Comparison of ENCODE assay signal across 8 cellular contexts in the genomic region with DNA sequence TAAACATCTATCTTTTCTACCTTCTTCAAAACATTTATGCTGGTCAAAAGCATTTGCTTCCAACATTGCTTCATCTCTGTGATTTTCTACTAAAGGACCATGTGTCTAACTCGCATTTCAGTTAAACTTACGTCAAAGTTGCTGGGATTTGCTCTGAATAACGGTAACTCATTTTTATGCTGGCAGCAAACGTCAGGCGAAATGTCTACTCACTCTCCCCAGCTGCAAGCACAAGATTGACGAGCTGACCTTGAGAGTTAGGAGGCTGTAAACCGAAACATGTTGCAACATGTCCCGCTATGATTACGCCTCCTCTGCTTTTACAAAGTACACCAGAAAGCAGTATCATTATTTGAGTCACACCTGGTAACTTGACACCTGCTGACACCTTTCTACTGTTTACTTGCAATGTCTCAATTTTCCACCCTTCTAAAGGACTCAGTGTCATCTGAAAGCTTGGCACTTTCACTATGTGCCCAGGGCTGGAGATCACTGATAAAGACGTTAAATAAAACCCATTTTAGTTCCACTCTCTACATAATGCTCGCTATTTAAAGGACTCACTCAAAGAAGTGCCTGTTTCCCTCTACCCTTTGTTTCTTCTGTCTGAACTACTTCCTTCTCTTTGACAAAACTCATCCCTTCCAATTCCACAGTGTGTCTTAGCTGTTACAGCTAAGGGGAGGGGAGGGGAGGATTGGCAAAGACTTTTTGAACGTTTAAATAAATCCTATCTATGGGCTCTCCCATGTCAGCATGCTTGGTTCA.
A peak's percentile ranks its signal among the peaks of the same experiment; 100 is the strongest.
DNase-seq lines count a peak whose midpoint lies in the region; ATAC-seq and TF ChIP-seq lines count a peak whose summit lies in the region.

No MANE protein-coding gene starts in this region.

- TF ChIP-seq POLR2A in gastrocnemius medialis (IDR thresholded peaks at IDR 0.05), result peak in 1 of 2 donors; percentile 37

- intact Hi-C loops in gastrocnemius medialis (cut with DNase I; ENCODE audit: low total_unique reads), result loop anchor here (1.0 to 5.0 kb wide), 5 partner anchors 16 to 177 kb away; no protein-coding TSS in a partner anchor

- no peaks in the 10 kb centered on the region for H3K9me3 ChIP-seq in AG04450 (ENCODE audit: control insufficient read depth, insufficient read depth, low read length)
- no peaks in the 10 kb centered on the region for H3K9me3 ChIP-seq in gastrocnemius medialis

- in situ Hi-C loops in gastrocnemius medialis (cut with MboI; ENCODE audit: low sequenced_read_pairs in 4 of 4), result loop anchor here in 1 of 4 donors (5.0 kb wide), 1 partner anchor 53 kb away; no protein-coding TSS in a partner anchor

- no peaks in the 10 kb centered on the region for H3K27me3 ChIP-seq in AG04450 (ENCODE audit: control insufficient read depth, insufficient read depth, low read length)
- H3K27me3 ChIP-seq in gastrocnemius medialis, result no peaks in the 10 kb centered on the region

- peak; percentile 92 for ATAC-seq in GM18858 (IDR thresholded peaks at IDR 0.05; ENCODE audit: unreplicated experiment)
- ATAC-seq in HG02943 (IDR thresholded peaks at IDR 0.05; ENCODE audit: low read depth, unreplicated experiment), result peak; percentile 66
- ATAC-seq in gastrocnemius medialis, result peak; percentile 91 to 93

- TF ChIP-seq CTCF in AG04450 (IDR thresholded peaks at IDR 0.05; ENCODE audit: low read depth, low read length) (no peak), fibroblast of villous mesenchyme (IDR thresholded peaks at IDR 0.05; ENCODE audit: insufficient read depth, low read depth, low read length) (no peak), gastrocnemius medialis (IDR thresholded peaks at IDR 0.05 in 4 of 5, conservative IDR thresholded peaks at IDR 0.05 in 1 of 5) (no peak)

- H3K4me3 ChIP-seq in AG04450 (ENCODE audit: low read depth, low read length), result no peak overlapping the region; the same call in 1 of the 2 replicates
- no peak overlapping the region for H3K4me3 ChIP-seq in fibroblast of villous mesenchyme (ENCODE audit: low read depth, low read length)
- H3K4me3 ChIP-seq in gastrocnemius medialis, result peak overlapping the region; percentile 11 to 31 (median 20)

- DNase-seq in AG04450 (ENCODE audit: low read depth, low spot score) (peak; percentile 76), NCI-H146 treated with DMSO at 0.1 percent for 48 hours (lab: John Stamatoyannopoulos, UW; ENCODE audit: unreplicated experiment) (peak; percentile 93), UCSD-AML1 (lab: John Stamatoyannopoulos, UW; ENCODE audit: unreplicated experiment) (peak; percentile 21), fibroblast of villous mesenchyme (ENCODE audit: low read depth) (peak; percentile 98), gastrocnemius medialis (peak; percentile 86 to 88)
- DNase-seq in effector CD4-positive, alpha-beta T cell, result no peak

- H3K27ac ChIP-seq in AG04450 (ENCODE audit: low read depth, low read length) (peak overlapping the region; percentile 68), gastrocnemius medialis (peak overlapping the region; percentile 80 to 93 (median 87))

- CTCF ChIA-PET in AG04450 (lab: Charles Lee), result interaction anchor here (0.6 to 1.1 kb wide), 4 partner anchors 106 to 188 kb away, joined by 3 to 4 read pairs (median 3); no protein-coding TSS in a partner anchor

- POLR2A ChIA-PET in AG04450 (lab: Yijun Ruan, JAX), result interaction anchor here (0.7 to 1.6 kb wide), 2 partner anchors 111 to 675 kb away, joined by 3 to 5 read pairs; no protein-coding TSS in a partner anchor

- H3K4me1 ChIP-seq in gastrocnemius medialis, result peaks cover 46 to 61% of the 10 kb centered on the region in 2 donors

- no peaks in the 10 kb centered on the region for H3K36me3 ChIP-seq in gastrocnemius medialis

Comparison
In these comparisons a context has a peak if more than half of its experiments do, and no peak if none do; other contexts are left out.
1. H3K4me3 ChIP-seq: peak in gastrocnemius medialis (4 of 4); none in AG04450 (single experiment) and fibroblast of villous mesenchyme (single experiment).
2. Peak in every context shown above with its lines, with median percentiles within 50 percentile points of each other: ATAC-seq.